ENCODE assay signal across 8 cellular contexts in the genomic region with DNA sequence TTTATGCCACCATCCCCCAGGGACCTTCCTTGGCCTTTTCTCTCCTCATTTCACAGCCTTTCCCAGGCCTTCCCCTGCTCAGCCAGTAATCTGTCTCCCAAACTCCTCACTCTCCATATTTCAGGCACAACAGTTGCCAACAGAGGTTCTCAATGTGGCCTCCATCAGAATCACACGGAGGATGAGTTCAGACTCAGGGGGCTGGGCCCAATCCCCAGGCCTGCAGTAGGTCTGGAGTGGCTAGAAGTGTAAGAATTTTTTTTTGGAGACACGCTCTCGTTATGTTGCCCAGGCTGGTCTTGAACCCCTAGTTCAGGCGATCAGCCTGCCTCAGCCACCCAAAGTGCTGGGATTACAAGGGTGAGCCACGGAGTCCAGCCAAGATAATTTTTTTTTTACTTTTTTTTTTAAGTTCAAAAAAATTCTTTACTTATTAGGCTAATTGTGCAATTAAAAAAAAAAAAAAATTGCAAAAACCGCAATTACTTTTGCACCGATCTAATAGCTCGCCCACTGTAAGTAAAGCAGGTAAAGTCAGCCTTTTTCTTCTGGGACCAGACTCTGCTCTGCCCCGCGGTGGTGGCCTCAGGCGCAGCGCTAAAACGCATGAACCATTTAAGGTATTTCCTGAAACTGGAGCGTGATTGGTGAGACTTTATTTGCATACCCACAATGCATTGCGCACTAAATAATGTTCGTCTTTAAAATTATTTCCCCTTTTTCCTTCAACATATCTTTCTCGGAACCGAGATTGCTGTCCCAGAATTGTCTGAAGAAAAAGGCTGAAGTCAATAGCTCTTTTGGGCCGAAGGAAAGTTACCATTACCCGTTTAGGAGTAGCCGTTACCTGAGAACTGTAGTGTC. TPM values are rescaled to one million over a fixed set of nuclear protein-coding genes. Genes with fewer than 3 reads are reported as not detected.
DNase-seq lines count a peak whose midpoint lies in the region; ATAC-seq and TF ChIP-seq lines count a peak whose summit lies in the region.

No MANE protein-coding gene starts in this region.

- intact Hi-C loops in vagina (cut with DNase I): no loop called here

- no peak overlapping the region for H3K9ac ChIP-seq in rectal smooth muscle tissue (ENCODE audit: low read length)

- DNase-seq in NCI-H2029 (lab: John Stamatoyannopoulos, UW) (peak; percentile 88), T1000 (lab: John Stamatoyannopoulos, UW) (peak; percentile 85), astrocyte of the cerebellum (ENCODE audit: low read depth) (peak; percentile 92), hepatic stellate cell (ENCODE audit: low spot score) (peak; percentile 85), vagina (ENCODE audit: extremely low spot score in 2 of 2) (peak in 1 of 2 donors; percentile 97)

- H3K9me3 ChIP-seq in vagina: no peaks in the 10 kb centered on the region

- H3K27me3 ChIP-seq in rectal smooth muscle tissue (ENCODE audit: control insufficient read depth, insufficient read depth, low read length): no peaks in the 10 kb centered on the region
- no peaks in the 10 kb centered on the region for H3K27me3 ChIP-seq in vagina

- peak; percentile 91 for TF ChIP-seq CTCF in astrocyte of the cerebellum (IDR thresholded peaks at IDR 0.05; ENCODE audit: low read depth, low read length, missing control alignments)
- TF ChIP-seq CTCF in vagina (IDR thresholded peaks at IDR 0.05): peak; percentile 69 to 89 (median 82)

- peak; percentile 45 for ATAC-seq in GM18498 (IDR thresholded peaks at IDR 0.05; ENCODE audit: unreplicated experiment)
- ATAC-seq in HG03025 (IDR thresholded peaks at IDR 0.05; ENCODE audit: low FRiP score, unreplicated experiment): peak; percentile 42

- in situ Hi-C loops in astrocyte of the cerebellum (cut with HindIII; ENCODE audit: low sequenced_read_pairs): no loop called here

- no peaks in the 10 kb centered on the region for H3K4me1 ChIP-seq in rectal smooth muscle tissue (ENCODE audit: control insufficient read depth, insufficient read depth, low read length)
- H3K4me1 ChIP-seq in vagina: no peaks in the 10 kb centered on the region

- H3K36me3 ChIP-seq in rectal smooth muscle tissue (ENCODE audit: control insufficient read depth, insufficient read depth, low read length) (no peaks in the 10 kb centered on the region), vagina (no peaks in the 10 kb centered on the region)

- H3K27ac ChIP-seq in rectal smooth muscle tissue (ENCODE audit: low read depth, low read length) (peak overlapping the region; percentile 98), vagina (peak overlapping the region; percentile 99)

- no peak overlapping the region for H3K4me3 ChIP-seq in astrocyte of the cerebellum (ENCODE audit: low read depth, low read length)
- H3K4me3 ChIP-seq in rectal smooth muscle tissue (ENCODE audit: low read length): no peak overlapping the region
- peak overlapping the region; percentile 58 to 82 for H3K4me3 ChIP-seq in vagina

- TF ChIP-seq POLR2A in vagina (IDR thresholded peaks at IDR 0.05): no peak

RNA-seq across cellular contexts. Expression of gene KIAA2013, which starts 18.7 kb away (rescaled TPM):
- 51.1 TPM for total RNA-seq in vagina

RNA-seq across cellular contexts. Expression of gene PLOD1, which starts 27.0 kb away (rescaled TPM):
- total RNA-seq in vagina: 42.2 TPM

RNA-seq across cellular contexts. Expression of gene NPPB, which starts 48.8 kb away (rescaled TPM):
- total RNA-seq in vagina: not detected

RNA-seq across cellular contexts. Expression of gene NPPA, which starts 59.9 kb away (rescaled TPM):
- total RNA-seq in vagina: not detected

Comparison
In these comparisons a context has a peak if more than half of its experiments do, and no peak if none do; other contexts are left out.
1. H3K4me3 ChIP-seq: peak in vagina (2 of 2); none in astrocyte of the cerebellum (single experiment) and rectal smooth muscle tissue (single experiment).